Comparison of ENCODE assay signal across 1 cellular context in the genomic region with DNA sequence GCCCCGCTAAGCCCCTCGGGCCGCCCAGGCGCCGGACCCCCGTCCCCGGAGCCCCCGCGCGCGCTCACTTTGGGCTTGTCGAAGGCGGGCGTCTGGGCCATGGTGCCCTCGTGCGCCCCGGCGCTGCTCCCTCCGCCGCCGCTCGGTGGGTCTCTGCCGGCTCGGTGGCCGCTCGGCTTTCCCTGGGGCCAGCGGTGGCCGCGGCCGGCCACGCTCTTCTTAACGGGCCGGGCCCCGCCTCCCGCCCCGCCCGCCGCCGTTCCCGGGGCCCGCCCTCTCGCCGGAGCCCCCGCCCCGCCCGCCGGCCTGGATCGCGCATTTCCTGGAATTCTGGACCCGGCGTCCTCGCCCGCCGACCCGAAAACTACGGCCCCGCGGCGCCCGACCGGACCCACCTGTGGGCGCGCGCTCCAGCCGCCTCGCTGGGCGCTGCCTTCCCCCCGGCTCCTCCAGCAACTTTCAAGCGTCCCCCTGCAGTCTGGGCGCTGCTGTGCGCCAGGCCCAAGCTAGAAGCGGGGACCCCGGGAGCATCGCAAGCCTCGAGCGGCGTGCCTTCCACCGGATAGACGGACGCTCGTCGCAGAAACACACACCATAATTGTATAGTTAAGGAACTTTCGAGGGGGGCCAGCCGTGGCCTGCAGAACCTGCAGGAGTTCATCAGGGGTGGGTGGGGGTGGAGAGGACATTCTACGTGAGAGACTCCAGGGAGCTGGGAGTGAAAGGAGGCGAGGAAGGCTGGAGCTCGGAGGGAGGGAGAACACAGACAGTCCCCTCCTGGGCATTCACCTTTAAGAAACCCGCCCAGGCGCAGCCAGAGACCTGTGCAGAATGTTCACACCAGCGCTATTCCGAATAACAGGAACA.
TF ChIP-seq lines count a peak whose summit lies in the region.

A gene (minus strand): TSS at position 193 of the 867 bp plus-strand sequence. CDS start 92 bp downstream, at position 101.

TF ChIP-seq in H1, 55 proteins besides CTCF, POLR2A, EP300 and RAD21 (continued from another document):
- TF ChIP-seq SIN3A (conservative IDR thresholded peaks at IDR 0.05 in 1 of 2, IDR thresholded peaks at IDR 0.05 in 1 of 2; ENCODE audit: low read depth in 1 of 2, low read length in 2 of 2), result 0 out of 4 replicates have a peak, but pooled peaks of 1 of the 2 experiments have one; percentile 27
- no peak for TF ChIP-seq HDAC6 (IDR thresholded peaks at IDR 0.05; ENCODE audit: low read depth, low read length)
- TF ChIP-seq RBBP5 (IDR thresholded peaks at IDR 0.05; ENCODE audit: borderline replicate concordance, low read depth, low read length), result peak; percentile 38; the same call in 1 of the 2 replicates
- TF ChIP-seq CREB1 (IDR thresholded peaks at IDR 0.05), result no peak
- TF ChIP-seq, protein P1, sequence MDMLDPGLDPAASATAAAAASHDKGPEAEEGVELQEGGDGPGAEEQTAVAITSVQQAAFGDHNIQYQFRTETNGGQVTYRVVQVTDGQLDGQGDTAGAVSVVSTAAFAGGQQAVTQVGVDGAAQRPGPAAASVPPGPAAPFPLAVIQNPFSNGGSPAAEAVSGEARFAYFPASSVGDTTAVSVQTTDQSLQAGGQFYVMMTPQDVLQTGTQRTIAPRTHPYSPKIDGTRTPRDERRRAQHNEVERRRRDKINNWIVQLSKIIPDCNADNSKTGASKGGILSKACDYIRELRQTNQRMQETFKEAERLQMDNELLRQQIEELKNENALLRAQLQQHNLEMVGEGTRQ (IDR thresholded peaks at IDR 0.05; ENCODE audit: low read length), result no peak
- TF ChIP-seq, protein P2, sequence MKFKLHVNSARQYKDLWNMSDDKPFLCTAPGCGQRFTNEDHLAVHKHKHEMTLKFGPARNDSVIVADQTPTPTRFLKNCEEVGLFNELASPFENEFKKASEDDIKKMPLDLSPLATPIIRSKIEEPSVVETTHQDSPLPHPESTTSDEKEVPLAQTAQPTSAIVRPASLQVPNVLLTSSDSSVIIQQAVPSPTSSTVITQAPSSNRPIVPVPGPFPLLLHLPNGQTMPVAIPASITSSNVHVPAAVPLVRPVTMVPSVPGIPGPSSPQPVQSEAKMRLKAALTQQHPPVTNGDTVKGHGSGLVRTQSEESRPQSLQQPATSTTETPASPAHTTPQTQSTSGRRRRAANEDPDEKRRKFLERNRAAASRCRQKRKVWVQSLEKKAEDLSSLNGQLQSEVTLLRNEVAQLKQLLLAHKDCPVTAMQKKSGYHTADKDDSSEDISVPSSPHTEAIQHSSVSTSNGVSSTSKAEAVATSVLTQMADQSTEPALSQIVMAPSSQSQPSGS (IDR thresholded peaks at IDR 0.05; ENCODE audit: low read length), result no peak
